In the genomic region with DNA sequence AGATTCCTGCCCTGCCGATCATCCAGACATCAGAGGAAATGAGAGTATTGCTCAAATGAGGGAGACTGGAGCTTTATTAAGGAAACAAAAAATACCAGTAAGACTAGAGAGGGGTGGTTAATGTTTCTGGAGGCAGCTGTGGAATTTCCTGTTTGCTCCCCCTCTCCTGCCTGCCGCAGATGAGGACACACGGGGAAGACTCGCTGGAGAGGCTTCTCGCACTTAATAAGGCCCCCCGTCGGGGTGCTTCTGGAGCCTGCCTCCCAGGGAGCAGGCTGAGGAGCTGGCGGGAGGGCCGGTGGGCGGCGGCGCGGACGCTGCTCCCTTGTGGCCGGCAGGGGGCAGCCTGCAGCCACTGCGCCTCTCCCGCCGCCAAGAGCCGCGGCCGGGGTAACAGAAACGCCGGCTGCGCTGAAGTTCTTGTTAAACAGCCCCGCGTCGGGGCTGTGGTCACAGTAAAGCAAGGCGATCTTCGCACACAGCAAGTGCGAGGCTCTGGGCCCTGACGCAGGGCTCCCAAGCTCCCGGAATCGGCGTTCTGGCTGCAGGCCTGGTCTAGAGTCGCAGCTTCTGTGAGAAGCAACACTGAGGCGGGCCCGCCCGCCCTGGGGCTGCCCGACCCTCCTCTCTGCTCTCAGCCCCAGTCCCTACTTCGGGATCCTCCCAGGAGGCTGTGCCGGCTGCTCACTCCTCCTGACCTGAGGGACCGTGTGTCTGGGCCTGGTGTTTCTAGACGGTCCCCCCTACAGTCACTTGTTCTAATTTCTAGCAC, we compare ENCODE assay signal across 8 cellular contexts. TPM values are rescaled to one million over a fixed set of nuclear protein-coding genes. Genes with fewer than 3 reads are reported as not detected.
DNase-seq lines count a peak whose midpoint lies in the region; ATAC-seq, FAIRE-seq and TF ChIP-seq lines count a peak whose summit lies in the region.

No MANE protein-coding gene starts in this region.

- H3K56ac ChIP-seq in H1 (replicated peaks; ENCODE audit: insufficient read length, low read depth, low read length), result peak overlapping the region; percentile 13

- H3K14ac ChIP-seq in H1 (ENCODE audit: insufficient read length), result no peak overlapping the region

- no peak for FAIRE-seq in H1 (lab: Jason Lieb, UNC)

- H3K27me3 ChIP-seq in GM23338 (ENCODE audit: insufficient read depth) (no peaks in the 10 kb centered on the region), H1 (replicated peaks in 1 of 4; ENCODE audit: control insufficient read depth in 3 of 4, extremely low read depth in 1 of 4, insufficient read depth in 3 of 4, low read length in 3 of 4) (no peaks in the 10 kb centered on the region)

- no peak for TF ChIP-seq EP300 in H1 (IDR thresholded peaks at IDR 0.05; ENCODE audit: borderline replicate concordance in 1 of 2, low read depth in 2 of 2, low read length in 2 of 2)

- H3K4me2 ChIP-seq in GM23338 (peak overlapping the region; percentile 74), H1 (ENCODE audit: insufficient read depth in 1 of 2, low read depth in 2 of 2, low read length in 2 of 2) (peak overlapping the region; percentile 14 to 35; a peak in 1 of 4 replicates)

- H2BK120ac ChIP-seq in H1 (replicated peaks; ENCODE audit: low read depth, low read length), result no peak overlapping the region

- CTCF ChIA-PET in activated CD8-positive, alpha-beta T cell treated with anti-CD3 and anti-CD28 coated beads, Interleukin-2, amount 10 ng/mL, durations not matched to agents 7 days and 5 days (lab: Charles Lee), result interaction anchor here (0.7 to 10.3 kb wide), 47 partner anchors 10 to 384 kb away, joined by 3 to 158 read pairs (median 4); partner anchors contain the start of genes IP6K3, LEMD2 and UQCC2
- CTCF ChIA-PET in H1 (lab: Charles Lee; ENCODE audit: partially characterized antibody), result interaction anchor here (0.6 to 14.3 kb wide), 46 partner anchors 9 to 384 kb away, joined by 3 to 157 read pairs (median 5); partner anchors contain the start of genes IP6K3, MLN and UQCC2

- ATAC-seq in GM23338 (peak; percentile 85), GM18867 (IDR thresholded peaks at IDR 0.05; ENCODE audit: unreplicated experiment) (no peak)
- peak; percentile 75 for ATAC-seq in activated CD8-positive, alpha-beta T cell treated with anti-CD3 and anti-CD28 coated beads, Interleukin-2, amount 10 ng/mL, durations not matched to agents 7 days and 5 days

- H3K27me3 Mint-ChIP-seq in GM23338 (ENCODE audit: insufficient read depth, low read depth, poor library complexity), result peaks cover 13% of the 10 kb centered on the region
- peaks cover 3% of the 10 kb centered on the region for H3K27me3 Mint-ChIP-seq in activated CD8-positive, alpha-beta T cell treated with anti-CD3 and anti-CD28 coated beads, Interleukin-2, amount 10 ng/mL, durations not matched to agents 7 days and 5 days (ENCODE audit: low read depth)

- no peaks in the 10 kb centered on the region for H3K79me1 ChIP-seq in H1 (ENCODE audit: low read depth, low read length)

- peaks cover 18% of the 10 kb centered on the region for H3F3A ChIP-seq in GM23338 (replicated peaks; ENCODE audit: low read depth)

- peak overlapping the region; percentile 53 for H3K18ac ChIP-seq in H1 (ENCODE audit: extremely low read depth, low read length)

- TF ChIP-seq POLR2A in H1 (IDR thresholded peaks at IDR 0.05; ENCODE audit: control extremely low read depth in 1 of 2, low read depth in 2 of 2, low read length in 2 of 2), result 0 out of 3 replicates have a peak, but pooled peaks of 1 of the 2 experiments have one; percentile 45

- no peak overlapping the region for H4K91ac ChIP-seq in H1 (replicated peaks; ENCODE audit: insufficient read length, low read length)

- no peak overlapping the region for H3K23ac ChIP-seq in H1 (ENCODE audit: insufficient read length)

- H3K36me3 ChIP-seq in GM23338 (ENCODE audit: insufficient read depth) (peaks cover 8% of the 10 kb centered on the region; the same call in 1 of the 2 replicates), H1 (ENCODE audit: control insufficient read depth in 2 of 4, insufficient read depth in 4 of 4, low read length in 3 of 4) (peaks cover 15 to 40% (median 29%) of the 10 kb centered on the region in 4 experiments; a peak in 7 of 8 replicates)

- peak overlapping the region; percentile 17 for H3K4me3 Mint-ChIP-seq in GM23338
- H3K4me3 Mint-ChIP-seq in activated CD8-positive, alpha-beta T cell treated with anti-CD3 and anti-CD28 coated beads, Interleukin-2, amount 10 ng/mL, durations not matched to agents 7 days and 5 days, result no peak overlapping the region

- H4K8ac ChIP-seq in H1 (ENCODE audit: extremely low read depth, insufficient read depth, low read length), result peak overlapping the region; percentile 92; the same call in 1 of the 2 replicates

- H3K79me2 ChIP-seq in GM23338 (replicated peaks; ENCODE audit: insufficient read depth), result no peaks in the 10 kb centered on the region
- no peaks in the 10 kb centered on the region for H3K79me2 ChIP-seq in H1 (ENCODE audit: control insufficient read depth in 1 of 2, insufficient read depth in 2 of 2, low read length in 2 of 2)

- H2AK5ac ChIP-seq in H1 (ENCODE audit: low read depth, low read length), result no peak overlapping the region

- POLR2A ChIA-PET in activated CD8-positive, alpha-beta T cell treated with anti-CD3 and anti-CD28 coated beads, Interleukin-2, amount 10 ng/mL, durations not matched to agents 7 days and 5 days (lab: Charles Lee), result interaction anchor here (1.3 to 2.6 kb wide), 2 partner anchors 10 to 257 kb away, joined by 5 to 8 read pairs; no protein-coding TSS in a partner anchor
- POLR2A ChIA-PET in H1 (lab: Charles Lee; ENCODE audit: partially characterized antibody), result interaction anchor here (0.9 to 9.3 kb wide), 18 partner anchors 9 to 362 kb away, joined by 3 to 101 read pairs (median 4); partner anchors contain the start of genes IP6K3, LEMD2 and UQCC2

- peak; percentile 98 for DNase-seq in AG09309 (ENCODE audit: low read depth)
- peak; percentile 96 for DNase-seq in GM23338 (ENCODE audit: low spot score)
- peak; percentile 97 for DNase-seq in NCI-H510A treated with DMSO at 0.1 percent for 48 hours (lab: John Stamatoyannopoulos, UW)
- DNase-seq in activated CD8-positive, alpha-beta T cell treated with anti-CD3 and anti-CD28 coated beads, Interleukin-2, amount 10 ng/mL, durations not matched to agents 7 days and 5 days, result peak; percentile 69
- peak; percentile 86 to 87 for DNase-seq in H1 (ENCODE audit: low read depth in 1 of 2, low spot score in 2 of 2)
- peak; percentile 93 for DNase-seq in mesenteric fat pad (ENCODE audit: low spot score)
- peak; percentile 37 for DNase-seq in stimulated activated CD8-positive, alpha-beta memory T cell treated with anti-CD3 and anti-CD28 coated beads, Interleukin-12 subunit alpha, Interleukin-12 subunit beta, amount 100 ng/mL, for 4 hours (ENCODE audit: low read depth)

- H2AFZ ChIP-seq in GM23338 (no peak overlapping the region), H1 (ENCODE audit: low read length) (no peak overlapping the region)

- peaks cover 32% of the 10 kb centered on the region for H3K4me1 ChIP-seq in GM23338 (ENCODE audit: insufficient read depth)
- H3K4me1 ChIP-seq in H1 (replicated peaks in 1 of 4; ENCODE audit: control insufficient read depth in 3 of 4, insufficient read depth in 4 of 4, low read length in 3 of 4), result peaks cover 10 to 32% (median 21%) of the 10 kb centered on the region in 4 experiments

- no peak overlapping the region for H3K4ac ChIP-seq in H1 (replicated peaks; ENCODE audit: insufficient read length, low read depth, low read length)

- H3K36me3 Mint-ChIP-seq in GM23338 (ENCODE audit: low read depth), result peaks cover 37% of the 10 kb centered on the region
- H3K36me3 Mint-ChIP-seq in activated CD8-positive, alpha-beta T cell treated with anti-CD3 and anti-CD28 coated beads, Interleukin-2, amount 10 ng/mL, durations not matched to agents 7 days and 5 days (ENCODE audit: low read depth), result peaks cover 30% of the 10 kb centered on the region

- no peaks in the 10 kb centered on the region for H3K9me3 ChIP-seq in H1 (ENCODE audit: insufficient read depth in 2 of 2, low read depth in 1 of 2, low read length in 1 of 2)

- no peak overlapping the region for H2BK15ac ChIP-seq in H1 (ENCODE audit: low read length)

- peak overlapping the region; percentile 98; the same call in 1 of the 2 replicates for H2BK20ac ChIP-seq in H1 (ENCODE audit: low read length)

- TF ChIP-seq CTCF in AG09309 (IDR thresholded peaks at IDR 0.05; ENCODE audit: control insufficient read depth, insufficient read depth, low read depth, low read length, missing control alignments) (peak; percentile 71), GM23338 (conservative IDR thresholded peaks at IDR 0.05; ENCODE audit: low read depth in 2 of 2) (peak; percentile 75 to 87), H1 (IDR thresholded peaks at IDR 0.05; ENCODE audit: control extremely low read depth in 1 of 3, insufficient read depth in 1 of 3, low read depth in 1 of 3, low read length in 3 of 3) (peak in 2 of 3 experiments; percentile 76 to 95; a peak in 3 of 4 replicates)

- H3K27ac Mint-ChIP-seq in GM23338, result no peak overlapping the region; the same call in 1 of the 2 replicates
- H3K27ac Mint-ChIP-seq in activated CD8-positive, alpha-beta T cell treated with anti-CD3 and anti-CD28 coated beads, Interleukin-2, amount 10 ng/mL, durations not matched to agents 7 days and 5 days, result no peak overlapping the region

- H3K27ac ChIP-seq in GM23338 (ENCODE audit: low read depth) (peak overlapping the region; percentile 90), H1 (ENCODE audit: low read depth, low read length) (no peak overlapping the region)

- no peaks in the 10 kb centered on the region for H3K23me2 ChIP-seq in H1 (ENCODE audit: low read depth, low read length)

- H2BK12ac ChIP-seq in H1 (ENCODE audit: low read depth, low read length), result peak overlapping the region; percentile 91; the same call in 1 of the 2 replicates

- peak overlapping the region; percentile 61; the same call in 1 of the 2 replicates for H2BK5ac ChIP-seq in H1 (ENCODE audit: low read depth, low read length)

- H3K9ac ChIP-seq in H1 (replicated peaks in 1 of 4; ENCODE audit: extremely low read depth in 1 of 4, low read depth in 3 of 4, low read length in 3 of 4), result no peak overlapping the region

- H4K5ac ChIP-seq in H1 (ENCODE audit: insufficient read length, low read depth, low read length), result peak overlapping the region; percentile 45

- peaks cover 3% of the 10 kb centered on the region; the same call in 1 of the 2 replicates for H4K20me1 ChIP-seq in GM23338 (replicated peaks; ENCODE audit: insufficient read depth)
- peaks cover 0 to 6% of the 10 kb centered on the region in 2 experiments for H4K20me1 ChIP-seq in H1 (replicated peaks in 1 of 2; ENCODE audit: control insufficient read depth in 1 of 2, insufficient read depth in 2 of 2, low read length in 2 of 2)

- no peaks in the 10 kb centered on the region for H3K9me2 ChIP-seq in GM23338 (ENCODE audit: insufficient read depth)

- 14% methylated on average over 39 of the region's 43 CpGs; no CpG with 5 or more reads in 1 of the 2 experiments for WGBS in H1 (ENCODE audit: extremely low coverage in 1 of 2, insufficient coverage in 1 of 2, insufficient read length in 1 of 2, insufficient replicate concordance in 2 of 2, low coverage in 1 of 2, low lambda C conversion rate in 2 of 2, missing lambda C conversion rate in 1 of 2), 2 experiments

- no peak overlapping the region for H3K4me3 ChIP-seq in AG09309 (ENCODE audit: control insufficient read depth, low read depth, low read length)
- peak overlapping the region; percentile 42; the same call in 1 of the 2 replicates for H3K4me3 ChIP-seq in GM23338
- H3K4me3 ChIP-seq in H1 (ENCODE audit: extremely low read depth in 1 of 4, insufficient read depth in 2 of 4, low read depth in 3 of 4, low read length in 4 of 4), result peak overlapping the region in 3 of 4 experiments; percentile 4 to 16 (median 14); a peak in 3 of 8 replicates

- H3K4me1 Mint-ChIP-seq in GM23338, result peaks cover 40% of the 10 kb centered on the region
- H3K4me1 Mint-ChIP-seq in activated CD8-positive, alpha-beta T cell treated with anti-CD3 and anti-CD28 coated beads, Interleukin-2, amount 10 ng/mL, durations not matched to agents 7 days and 5 days (ENCODE audit: low read depth), result peaks cover 3% of the 10 kb centered on the region

- TF ChIP-seq RAD21 in H1 (IDR thresholded peaks at IDR 0.05 in 1 of 2, conservative IDR thresholded peaks at IDR 0.05 in 1 of 2; ENCODE audit: low read depth in 2 of 2, low read length in 2 of 2), result peak; percentile 86 to 91

- H3K9me3 Mint-ChIP-seq in GM23338, result no peaks in the 10 kb centered on the region
- no peaks in the 10 kb centered on the region for H3K9me3 Mint-ChIP-seq in activated CD8-positive, alpha-beta T cell treated with anti-CD3 and anti-CD28 coated beads, Interleukin-2, amount 10 ng/mL, durations not matched to agents 7 days and 5 days (ENCODE audit: insufficient read depth)

RNA-seq across cellular contexts. Expression of gene LEMD2, which starts 17.4 kb away (rescaled TPM):
- 55.6 and 64.7 TPM in 2 replicates for total RNA-seq in GM23338 (2014; rRNA removed; shearing (Covaris generic))
- polyA plus RNA-seq in GM23338 (2016; fragmentation: Nextera tagmentation; extraction: Ambion mirVana), result 28.6 and 32.0 TPM in 2 replicates
- total RNA-seq in activated CD8-positive, alpha-beta T cell treated with anti-CD3 and anti-CD28 coated beads, Interleukin-2, amount 10 ng/mL, durations not matched to agents 7 days and 5 days, result 10 to 100 TPM; 49.9 to 59.8 TPM
- 54.1 and 57.3 TPM in 2 replicates for total RNA-seq in H1 (2021; fragmentation: NEBNext Ultra II Directional; extraction: Animal tissue kit (Norgen Biotek cat#: 25700))
- 32.7 and 54.9 TPM in 2 replicates for polyA plus RNA-seq in H1 (2011; rRNA removed)
- polyA plus RNA-seq in H1 (2011; cell fraction: cytosol; rRNA removed), result 58.9 TPM
- polyA plus RNA-seq in H1 (2011; cell fraction: nucleus; rRNA removed), result 127 TPM
- polyA plus RNA-seq in H1 (2012, experiment 1 of 2), result 58.7 to 71.6 TPM (median 62.9 TPM) in 4 replicates
- 48.3 TPM for polyA plus RNA-seq in H1 (2012, experiment 2 of 2)
- polyA plus RNA-seq in H1 (2013, experiment 1 of 2), result 44.0 TPM
- 48.2 TPM for polyA plus RNA-seq in H1 (2013, experiment 2 of 2)
- polyA minus RNA-seq in H1 (2011; rRNA and poly(A)+ RNA removed), result 47.6 and 60.5 TPM in 2 replicates
- polyA minus RNA-seq in H1 (2011; cell fraction: cytosol; rRNA and poly(A)+ RNA removed), result 36.8 TPM
- polyA minus RNA-seq in H1 (2011; cell fraction: nucleus; rRNA and poly(A)+ RNA removed), result 82.4 TPM
- total RNA-seq in mesenteric fat pad, result 37.7 TPM

RNA-seq across cellular contexts. Expression of gene IP6K3, which starts 24.8 kb away (rescaled TPM):
- total RNA-seq in GM23338 (2014; rRNA removed; shearing (Covaris generic)), result 0.14 TPM in 1 of 2 replicates, not detected in the other
- polyA plus RNA-seq in GM23338 (2016; fragmentation: Nextera tagmentation; extraction: Ambion mirVana) (0.16 TPM in 2 replicates), H1 (2011; rRNA removed) (0.73 and 0.93 TPM in 2 replicates)
- total RNA-seq in activated CD8-positive, alpha-beta T cell treated with anti-CD3 and anti-CD28 coated beads, Interleukin-2, amount 10 ng/mL, durations not matched to agents 7 days and 5 days, result not detected
- total RNA-seq in H1 (2021; fragmentation: NEBNext Ultra II Directional; extraction: Animal tissue kit (Norgen Biotek cat#: 25700)), result 0.22 and 0.23 TPM in 2 replicates
- 0.72 TPM for polyA plus RNA-seq in H1 (2011; cell fraction: cytosol; rRNA removed)
- 0.80 TPM for polyA plus RNA-seq in H1 (2011; cell fraction: nucleus; rRNA removed)
- 0.25 to 0.81 TPM (median 0.46 TPM) in 4 replicates for polyA plus RNA-seq in H1 (2012, experiment 1 of 2)
- 0.26 TPM for polyA plus RNA-seq in H1 (2012, experiment 2 of 2)
- 0.14 TPM for polyA plus RNA-seq in H1 (2013, experiment 1 of 2)
- polyA plus RNA-seq in H1 (2013, experiment 2 of 2), result 0.13 TPM
- polyA minus RNA-seq in H1 (2011; rRNA and poly(A)+ RNA removed), result 0.66 and 0.69 TPM in 2 replicates
- polyA minus RNA-seq in H1 (2011; cell fraction: cytosol; rRNA and poly(A)+ RNA removed), result not detected
- polyA minus RNA-seq in H1 (2011; cell fraction: nucleus; rRNA and poly(A)+ RNA removed), result 1.00 TPM
- 0.13 TPM for total RNA-seq in mesenteric fat pad

RNA-seq across cellular contexts. Expression of gene MLN, which starts 32.3 kb away (rescaled TPM):
- not detected in 2 replicates for total RNA-seq in GM23338 (2014; rRNA removed; shearing (Covaris generic))
- polyA plus RNA-seq in GM23338 (2016; fragmentation: Nextera tagmentation; extraction: Ambion mirVana), result not detected in 2 replicates
- not detected for total RNA-seq in activated CD8-positive, alpha-beta T cell treated with anti-CD3 and anti-CD28 coated beads, Interleukin-2, amount 10 ng/mL, durations not matched to agents 7 days and 5 days
- total RNA-seq in H1 (2021; fragmentation: NEBNext Ultra II Directional; extraction: Animal tissue kit (Norgen Biotek cat#: 25700)), result not detected in 2 replicates
- polyA plus RNA-seq in H1 (2011; rRNA removed), result 0.31 TPM in 1 of 2 replicates, not detected in the other
- polyA plus RNA-seq in H1 (2011; cell fraction: cytosol; rRNA removed), result not detected
- not detected for polyA plus RNA-seq in H1 (2011; cell fraction: nucleus; rRNA removed)
- not detected in 4 replicates for polyA plus RNA-seq in H1 (2012, experiment 1 of 2)
- polyA plus RNA-seq in H1 (2012, experiment 2 of 2), result not detected
- not detected for polyA plus RNA-seq in H1 (2013, experiment 1 of 2)
- polyA plus RNA-seq in H1 (2013, experiment 2 of 2), result not detected
- not detected in 2 replicates for polyA minus RNA-seq in H1 (2011; rRNA and poly(A)+ RNA removed)
- not detected for polyA minus RNA-seq in H1 (2011; cell fraction: cytosol; rRNA and poly(A)+ RNA removed)
- not detected for polyA minus RNA-seq in H1 (2011; cell fraction: nucleus; rRNA and poly(A)+ RNA removed)
- total RNA-seq in mesenteric fat pad, result not detected

Comparison
In these comparisons a context has a peak if more than half of its experiments do, and no peak if none do; other contexts are left out.
1. DNase-seq: peak in every context shown above with its lines; median percentile 98 in AG09309; 97 in NCI-H510A treated with DMSO at 0.1 percent for 48 hours; 96 in GM23338; 93 in mesenteric fat pad; 86 in H1; 69 in activated CD8-positive, alpha-beta T cell treated with anti-CD3 and anti-CD28 coated beads, Interleukin-2, amount 10 ng/mL, durations not matched to agents 7 days and 5 days; 37 in stimulated activated CD8-positive, alpha-beta memory T cell treated with anti-CD3 and anti-CD28 coated beads, Interleukin-12 subunit alpha, Interleukin-12 subunit beta, amount 100 ng/mL, for 4 hours.